Comparison of ENCODE assay signal across 8 cellular contexts in genomic region chr14:22994762-22995275, GRCh38. TPM values are rescaled to one million over a fixed set of nuclear protein-coding genes. Genes with fewer than 3 reads are reported as not detected.
A peak's percentile ranks its signal among the peaks of the same experiment; 100 is the strongest.
DNase-seq lines count a peak whose midpoint lies in the region; ATAC-seq and TF ChIP-seq lines count a peak whose summit lies in the region.

No MANE protein-coding gene starts in this region.

- no peaks in the 10 kb centered on the region for H3K36me3 ChIP-seq in Karpas-422 (ENCODE audit: insufficient read depth, low read length)

- no peak overlapping the region for H3K27ac ChIP-seq in Karpas-422 (ENCODE audit: low read length)

- H3K4me3 ChIP-seq in Karpas-422 (ENCODE audit: low read length) (no peak overlapping the region), WI38 (ENCODE audit: low read depth, low read length) (no peak overlapping the region), fibroblast of pulmonary artery (replicated peaks; ENCODE audit: low read depth, low read length) (no peak overlapping the region)

- H3K9ac ChIP-seq in Karpas-422 (ENCODE audit: low read length) = peak overlapping the region; percentile 17; the same call in 1 of the 2 replicates

- TF ChIP-seq CTCF in WI38 (IDR thresholded peaks at IDR 0.05; ENCODE audit: low read depth, low read length) (peak; percentile 54), fibroblast of pulmonary artery (IDR thresholded peaks at IDR 0.05; ENCODE audit: low read length, missing control alignments) (peak; percentile 71)

- no peak overlapping the region for H3K4me2 ChIP-seq in Karpas-422 (ENCODE audit: low read depth, low read length, poor library complexity, severe bottlenecking)

- DNase-seq in DMS79 (lab: John Stamatoyannopoulos, UW) = peak; percentile 16
- DNase-seq in Karpas-422 = peak; percentile 79
- DNase-seq in fibroblast of pulmonary artery (ENCODE audit: low read depth) = peak; percentile 66
- peak; percentile 20 for DNase-seq in pons (ENCODE audit: low spot score)
- no peak for DNase-seq in GDM1 (lab: John Stamatoyannopoulos, UW)
- DNase-seq in inferior parietal cortex (ENCODE audit: extremely low spot score) = no peak

- H3K27me3 ChIP-seq in Karpas-422 (ENCODE audit: low read length) = no peaks in the 10 kb centered on the region

- H3K4me1 ChIP-seq in Karpas-422 (ENCODE audit: low read length) = peaks cover 4% of the 10 kb centered on the region

- no peak for ATAC-seq in HG03521 (IDR thresholded peaks at IDR 0.05; ENCODE audit: unreplicated experiment)

- no peaks in the 10 kb centered on the region for H3K9me3 ChIP-seq in Karpas-422 (ENCODE audit: low read length)

- H3K79me2 ChIP-seq in Karpas-422 (ENCODE audit: low read length) = no peaks in the 10 kb centered on the region

- H4K20me1 ChIP-seq in Karpas-422 (ENCODE audit: insufficient read depth, low read depth, low read length) = no peaks in the 10 kb centered on the region

- H2AFZ ChIP-seq in Karpas-422 (ENCODE audit: low read length) = peak overlapping the region; percentile 67; the same call in 1 of the 2 replicates

- H3K9me2 ChIP-seq in Karpas-422 (replicated peaks; ENCODE audit: insufficient read depth, low read length) = no peaks in the 10 kb centered on the region

RNA-seq across cellular contexts. Expression of gene AJUBA, which starts 12.5 kb away (rescaled TPM):
- total RNA-seq in Karpas-422 (2014; rRNA removed; shearing (Covaris generic); ENCODE audit: low replicate concordance) = not detected in 2 replicates

RNA-seq across cellular contexts. Expression of gene C14orf93, which starts 15.1 kb away (rescaled TPM):
- 21.6 and 43.2 TPM in 2 replicates for total RNA-seq in Karpas-422 (2014; rRNA removed; shearing (Covaris generic); ENCODE audit: low replicate concordance)

RNA-seq across cellular contexts. Expression of gene HAUS4, which starts 37.9 kb away (rescaled TPM):
- 45.9 and 52.4 TPM in 2 replicates for total RNA-seq in Karpas-422 (2014; rRNA removed; shearing (Covaris generic); ENCODE audit: low replicate concordance)

RNA-seq across cellular contexts. Expression of gene PSMB5, which starts 39.9 kb away (rescaled TPM):
- 65.4 and 67.1 TPM in 2 replicates for total RNA-seq in Karpas-422 (2014; rRNA removed; shearing (Covaris generic); ENCODE audit: low replicate concordance)

RNA-seq across cellular contexts. Expression of gene PSMB11, which starts 47.2 kb away (rescaled TPM):
- total RNA-seq in Karpas-422 (2014; rRNA removed; shearing (Covaris generic); ENCODE audit: low replicate concordance) = not detected in 2 replicates

Comparison
In these comparisons a context has a peak if more than half of its experiments do, and no peak if none do; other contexts are left out.
1. DNase-seq: peak in DMS79 (single experiment), Karpas-422 (single experiment), fibroblast of pulmonary artery (single experiment) and pons (single experiment); none in GDM1 (single experiment) and inferior parietal cortex (single experiment).